In the genomic region with DNA sequence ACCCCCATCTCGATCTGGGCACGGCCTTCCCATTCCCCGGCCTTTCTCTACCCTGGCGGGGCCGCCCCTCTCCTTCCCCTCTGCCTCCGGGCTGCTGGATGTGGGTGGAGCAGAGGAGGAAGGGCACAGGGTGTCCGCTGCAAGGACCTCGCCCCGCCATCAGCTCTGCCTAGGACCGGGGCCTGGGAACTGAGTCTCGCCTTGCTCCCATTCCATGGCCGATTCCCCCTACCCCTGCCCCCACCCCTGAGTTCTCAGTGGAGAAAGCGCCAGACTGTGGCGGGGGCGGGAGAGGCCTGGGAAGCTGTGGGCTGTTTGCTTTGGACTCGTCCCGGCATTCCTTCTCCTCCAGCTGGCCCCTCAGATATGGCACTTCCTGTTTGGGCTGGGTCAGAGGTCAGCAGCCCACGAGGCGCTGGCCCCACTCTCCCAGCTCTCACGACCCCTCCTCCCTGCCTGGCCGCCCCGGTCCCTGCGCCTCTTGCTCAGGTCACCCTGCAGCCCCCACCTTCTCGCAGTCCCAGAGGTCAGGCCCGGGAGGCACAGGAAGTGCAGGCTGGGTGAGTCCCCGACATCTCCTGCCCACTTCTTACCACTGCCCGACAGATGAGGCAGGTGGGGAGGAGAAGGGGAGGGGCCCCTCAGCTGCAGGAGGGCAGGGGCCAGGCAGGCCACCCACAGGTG, we compare ENCODE assay signal across 14 cellular contexts. TPM values are rescaled to one million over a fixed set of nuclear protein-coding genes. Genes with fewer than 3 reads are reported as not detected.
DNase-seq lines count a peak whose midpoint lies in the region; ATAC-seq and TF ChIP-seq lines count a peak whose summit lies in the region.
"Had no signal": no experiment of that assay in that cellular context is flagged by ENCODE, and none has a peak within 500 bp of the region (broad histone marks: within the 10 kb centered on the region; RNA-seq: fewer than 3 reads in every experiment).

No MANE protein-coding gene starts in this region.

- H3K79me2 ChIP-seq in hepatocyte, result no peaks in the 10 kb centered on the region

- H3K27me3 ChIP-seq in hepatocyte, result no peaks in the 10 kb centered on the region
- H3K27me3 ChIP-seq: BE2C had no signal

- H3K4me3 ChIP-seq in hepatocyte, result no peak overlapping the region

- DNase-seq in EL, result peak; percentile 56
- DNase-seq in astrocyte of the hippocampus (ENCODE audit: low read depth, low spot score), result peak; percentile 76
- peak; percentile 32 for DNase-seq in hepatocyte (ENCODE audit: low spot score)
- peak; percentile 66 for DNase-seq in pulmonary artery endothelial cell (ENCODE audit: low read depth, low spot score)
- DNase-seq in NCI-H1417 treated with DMSO at 0.1 percent for 48 hours (lab: John Stamatoyannopoulos, UW), result no peak
- DNase-seq in activated effector memory CD4-positive, alpha-beta T cell treated with Interleukin-2 at 50 U/mL for 16 hours, result no peak
- DNase-seq: activated naive CD8-positive, alpha-beta T cell treated with anti-CD3 and anti-CD28 coated beads, Interleukin-2, amount 10 ng/mL, durations not matched to agents 7 days and 5 days; BE2C; GF-D8; NCI-H2029 treated with DMSO at 0.1 percent for 48 hours; T-helper 9 cell had no signal

- no peaks in the 10 kb centered on the region for H3K36me3 ChIP-seq in hepatocyte (replicated peaks; ENCODE audit: insufficient read depth, low read depth)
- H3K36me3 ChIP-seq: BE2C had no signal

- H3K9me2 ChIP-seq in hepatocyte (replicated peaks; ENCODE audit: insufficient read depth), result no peaks in the 10 kb centered on the region

- no peaks in the 10 kb centered on the region for H3K9me3 ChIP-seq in hepatocyte (ENCODE audit: low read depth)
- H3K9me3 ChIP-seq: BE2C had no signal

- no peak overlapping the region for H2AFZ ChIP-seq in hepatocyte

- ATAC-seq in HG02763 (IDR thresholded peaks at IDR 0.05; ENCODE audit: unreplicated experiment) (no peak), HG03045 (IDR thresholded peaks at IDR 0.05; ENCODE audit: unreplicated experiment) (no peak)

- peaks cover 25% of the 10 kb centered on the region for H3K4me1 ChIP-seq in hepatocyte (ENCODE audit: insufficient read depth)

- no peak for TF ChIP-seq CTCF in hepatocyte (IDR thresholded peaks at IDR 0.05; ENCODE audit: poor library complexity)

- H3K27ac ChIP-seq in hepatocyte, result peak overlapping the region; percentile 40

- no peak overlapping the region for H3K4me2 ChIP-seq in hepatocyte

- WGBS in hepatocyte (ENCODE audit: low lambda C conversion rate, missing lambda C conversion rate), result 64% methylated on average over 22 of the region's 27 CpGs

- no peaks in the 10 kb centered on the region for H4K20me1 ChIP-seq in hepatocyte (ENCODE audit: insufficient read depth, poor library complexity, severe bottlenecking)

RNA-seq across cellular contexts. Expression of a gene that starts 6.4 kb away (rescaled TPM):
- total RNA-seq in hepatocyte (12.5 and 14.5 TPM in 2 replicates), pulmonary artery endothelial cell (22.9 and 35.6 TPM in 2 replicates)
- 27.5 and 35.8 TPM in 2 replicates for polyA plus RNA-seq in hepatocyte
- total RNA-seq: activated naive CD8-positive, alpha-beta T cell treated with anti-CD3 and anti-CD28 coated beads, Interleukin-2, amount 10 ng/mL, durations not matched to agents 7 days and 5 days had no signal

RNA-seq across cellular contexts. Expression of a gene that starts 18.0 kb away (rescaled TPM):
- total RNA-seq in hepatocyte (6.8 and 17.5 TPM in 2 replicates), pulmonary artery endothelial cell (25.3 and 32.1 TPM in 2 replicates)
- polyA plus RNA-seq in hepatocyte, result 19.7 and 23.1 TPM in 2 replicates

RNA-seq across cellular contexts. Expression of a gene that starts 29.1 kb away (rescaled TPM):
- 0.12 TPM in 1 of 2 replicates, not detected in the other for total RNA-seq in hepatocyte
- 0.07 and 0.12 TPM in 2 replicates for polyA plus RNA-seq in hepatocyte
- 0.11 TPM in 1 of 2 replicates, not detected in the other for total RNA-seq in pulmonary artery endothelial cell
- total RNA-seq: activated naive CD8-positive, alpha-beta T cell treated with anti-CD3 and anti-CD28 coated beads, Interleukin-2, amount 10 ng/mL, durations not matched to agents 7 days and 5 days; omental fat pad had no signal

RNA-seq across cellular contexts. Expression of a gene that starts 42.5 kb away (rescaled TPM):
- total RNA-seq in hepatocyte, result 0.60 and 0.76 TPM in 2 replicates
- polyA plus RNA-seq in hepatocyte, result 0.81 and 1.3 TPM in 2 replicates
- total RNA-seq in pulmonary artery endothelial cell, result 0.73 and 1.0 TPM in 2 replicates

Comparison
In these comparisons a context has a peak if more than half of its experiments do, and no peak if none do; other contexts are left out.
1. DNase-seq: peak in EL (single experiment), astrocyte of the hippocampus (single experiment), hepatocyte (single experiment) and pulmonary artery endothelial cell (single experiment); none in NCI-H1417 treated with DMSO at 0.1 percent for 48 hours (single experiment) and activated effector memory CD4-positive, alpha-beta T cell treated with Interleukin-2 at 50 U/mL for 16 hours (single experiment).